ENCODE assay signal across 21 cellular contexts in genomic region chr20:24703284-24703610, GRCh38.
"Had no signal": no experiment of that assay in that cellular context is flagged by ENCODE, and none has a peak within 500 bp of the region (broad histone marks: within the 10 kb centered on the region; RNA-seq: fewer than 3 reads in every experiment).

No MANE protein-coding gene starts in this region.

- H3K9me3 ChIP-seq: adrenal gland, body of pancreas, esophagus squamous epithelium, gastroesophageal sphincter had no signal

- H3K4me1 ChIP-seq: adrenal gland, body of pancreas, esophagus squamous epithelium, gastroesophageal sphincter had no signal

- ATAC-seq: activated naive CD8-positive, alpha-beta T cell treated with anti-CD3 and anti-CD28 coated beads, Interleukin-2, amount 50 U/mL, for 24 hours; body of pancreas; gastroesophageal sphincter had no signal

- H3K27ac ChIP-seq: adrenal gland, body of pancreas, esophagus squamous epithelium, gastroesophageal sphincter had no signal

- H3K36me3 ChIP-seq: adrenal gland, esophagus squamous epithelium, gastroesophageal sphincter had no signal

- DNase-seq: activated CD4-positive, alpha-beta T cell treated with anti-CD3 and anti-CD28 coated beads for 4 hours; activated CD4-positive, alpha-beta T cell treated with anti-CD3 and anti-CD28 coated beads, Interleukin-2, amount 10 ng/mL, durations not matched to agents 7 days and 5 days; activated CD4-positive, alpha-beta T cell treated with anti-CD3 and anti-CD28 coated beads, Interleukin-2, amount 50 U/mL, for 4 hours; activated CD4-positive, CD25-positive, alpha-beta regulatory T cell; activated CD4-positive, CD25-positive, alpha-beta regulatory T cell treated with anti-CD3 and anti-CD28 coated beads, Interleukin-2, amount 50 U/mL, for 72 hours; activated effector memory CD4-positive, alpha-beta T cell treated with anti-CD3 and anti-CD28 coated beads, Interleukin-2, amount 50 U/mL, for 16 hours; activated naive CD4-positive, alpha-beta T cell treated with anti-CD3 and anti-CD28 coated beads for 36 hours; activated naive CD8-positive, alpha-beta T cell treated with anti-CD3 and anti-CD28 coated beads for 36 hours; activated naive CD8-positive, alpha-beta T cell treated with anti-CD3 and anti-CD28 coated beads, Interleukin-2, amount 50 U/mL, for 24 hours; activated T-cell treated with anti-CD3 and anti-CD28 coated beads, Interleukin-2, amount 50 U/mL, for 1 hour; adrenal gland; amygdala; aorta; body of pancreas; caudate nucleus; effector CD8-positive, alpha-beta T cell; erythroblast; esophagus squamous epithelium; foreskin melanocyte; T-helper 2 cell had no signal

- H3K4me3 ChIP-seq: adrenal gland, body of pancreas, esophagus squamous epithelium, gastroesophageal sphincter had no signal

- H3K27me3 ChIP-seq: adrenal gland, body of pancreas, gastroesophageal sphincter had no signal
